Comparison of ENCODE assay signal across 25 cellular contexts in genomic region chr22:26292667-26292995, GRCh38.
DNase-seq lines count a peak whose midpoint lies in the region; ATAC-seq, FAIRE-seq and TF ChIP-seq lines count a peak whose summit lies in the region.
"Had no signal": no experiment of that assay in that cellular context is flagged by ENCODE, and none has a peak within 500 bp of the region (broad histone marks: within the 10 kb centered on the region; RNA-seq: fewer than 3 reads in every experiment).

No MANE protein-coding gene starts in this region.

- FAIRE-seq in H1 (lab: Jason Lieb, UNC) (no peak), urothelium cell line (lab: Jason Lieb, UNC) (peak; percentile 86)
- FAIRE-seq: A204.1, D721Med, G401.6, GM12891, GM19239 had no signal

- peak overlapping the region in 4 of 11 experiments; percentile 12 to 81 (median 37); a peak in 5 of 22 replicates for H3K27ac ChIP-seq in BLaER1 treated with 17β-estradiol and CSF1 and Interleukin-3, amounts not matched to agents 10 nM and 100 nM
- H3K27ac ChIP-seq in H1 (ENCODE audit: low read depth, low read length) = no peak overlapping the region
- no peak overlapping the region for H3K27ac ChIP-seq in neuronal stem cell (replicated peaks; ENCODE audit: low read length)

- peak overlapping the region in 6 of 11 experiments; percentile 7 to 80 (median 31); a peak in 8 of 22 replicates for H3K4me2 ChIP-seq in BLaER1 treated with 17β-estradiol and CSF1 and Interleukin-3, amounts not matched to agents 10 nM and 100 nM
- no peak overlapping the region for H3K4me2 ChIP-seq in H1 (ENCODE audit: insufficient read depth in 1 of 2, low read depth in 2 of 2, low read length in 2 of 2)
- no peak overlapping the region for H3K4me2 ChIP-seq in neuronal stem cell (ENCODE audit: insufficient read depth, low read length, poor library complexity, severe bottlenecking)

- no peak overlapping the region for H2AFZ ChIP-seq in H1 (ENCODE audit: low read length)
- H2AFZ ChIP-seq in neuronal stem cell (ENCODE audit: low read length) = no peak overlapping the region

- H3K9me3 ChIP-seq in BLaER1 treated with 17β-estradiol and CSF1 and Interleukin-3, amounts not matched to agents 10 nM and 100 nM (replicated peaks in 1 of 11) = no peaks in the 10 kb centered on the region
- H3K9me3 ChIP-seq in H1 (ENCODE audit: insufficient read depth in 2 of 2, low read depth in 1 of 2, low read length in 1 of 2) (no peaks in the 10 kb centered on the region), neuronal stem cell (replicated peaks in 1 of 2; ENCODE audit: control insufficient read depth in 2 of 2, insufficient read depth in 1 of 2, low read depth in 1 of 2, low read length in 2 of 2) (no peaks in the 10 kb centered on the region), Caco-2 (no peaks in the 10 kb centered on the region)
- H3K9me3 ChIP-seq: BE2C had no signal

- intact Hi-C loops in Caco-2 (cut with micrococcal nuclease; ENCODE audit: unreplicated experiment) = no loop called here

- H3K4me1 Mint-ChIP-seq in Caco-2 (ENCODE audit: low read depth, unreplicated experiment) = no peaks in the 10 kb centered on the region

- no peaks in the 10 kb centered on the region for H3K27me3 ChIP-seq in BLaER1 treated with 17β-estradiol and CSF1 and Interleukin-3, amounts not matched to agents 10 nM and 100 nM
- H3K27me3 ChIP-seq in H1 (replicated peaks in 1 of 4; ENCODE audit: control insufficient read depth in 3 of 4, extremely low read depth in 1 of 4, insufficient read depth in 3 of 4, low read length in 3 of 4) (no peaks in the 10 kb centered on the region), neuronal stem cell (ENCODE audit: control insufficient read depth in 3 of 3, insufficient read depth in 3 of 3, low read depth in 1 of 3, low read length in 3 of 3) (peaks cover 0 to 9% (median 0%) of the 10 kb centered on the region in 3 experiments), Caco-2 (replicated peaks; ENCODE audit: control insufficient read depth, insufficient read depth, low read length) (no peaks in the 10 kb centered on the region)
- H3K27me3 ChIP-seq: BE2C had no signal

- no peaks in the 10 kb centered on the region for H3K79me2 ChIP-seq in H1 (ENCODE audit: control insufficient read depth in 1 of 2, insufficient read depth in 2 of 2, low read length in 2 of 2)

- H4K20me1 ChIP-seq in BLaER1 treated with 17β-estradiol and CSF1 and Interleukin-3, amounts not matched to agents 10 nM and 100 nM = no peaks in the 10 kb centered on the region
- no peaks in the 10 kb centered on the region for H4K20me1 ChIP-seq in H1 (replicated peaks in 1 of 2; ENCODE audit: control insufficient read depth in 1 of 2, insufficient read depth in 2 of 2, low read length in 2 of 2)

- CTCF ChIA-PET in H1 (lab: Charles Lee; ENCODE audit: partially characterized antibody) = interaction anchor here (0.6 to 4.4 kb wide), 7 partner anchors 16 to 121 kb away, joined by 3 to 21 read pairs (median 5); no protein-coding TSS in a partner anchor
- CTCF ChIA-PET in Caco-2 (lab: Charles Lee) = no interaction called here

- peaks cover 20% of the 10 kb centered on the region for H3K27me3 Mint-ChIP-seq in Caco-2 (ENCODE audit: insufficient read depth, unreplicated experiment)

- TF ChIP-seq CTCF in H1 (IDR thresholded peaks at IDR 0.05; ENCODE audit: control extremely low read depth in 1 of 3, insufficient read depth in 1 of 3, low read depth in 1 of 3, low read length in 3 of 3) = no peak
- TF ChIP-seq CTCF in Caco-2 (IDR thresholded peaks at IDR 0.05; ENCODE audit: insufficient read depth in 1 of 2, low read depth in 1 of 2, low read length in 1 of 2, severe bottlenecking in 1 of 2, unreplicated experiment in 1 of 2) = no peak

- no peak for TF ChIP-seq EP300 in H1 (IDR thresholded peaks at IDR 0.05; ENCODE audit: borderline replicate concordance in 1 of 2, low read depth in 2 of 2, low read length in 2 of 2)

- DNase-seq in H1 (ENCODE audit: low read depth in 1 of 2, low spot score in 2 of 2) = no peak
- no peak for DNase-seq in neuronal stem cell (ENCODE audit: low spot score)
- no peak for DNase-seq in urothelium cell line (ENCODE audit: low spot score)
- DNase-seq in Caco-2 = no peak
- DNase-seq: 8988T; ACHN; BE2C; C1 segment of cervical spinal cord; Calu3; CD4-positive, alpha-beta memory T cell; CD4-positive, CD25-positive, alpha-beta regulatory T cell; CD8-positive, alpha-beta memory T cell; COR-L47; DMS79 treated with DMSO at 0.1 percent for 48 hours; GF-D8 had no signal

- no peak for TF ChIP-seq POLR2A in H1 (IDR thresholded peaks at IDR 0.05; ENCODE audit: control extremely low read depth in 1 of 2, low read depth in 2 of 2, low read length in 2 of 2)

- H3K79me1 ChIP-seq in H1 (ENCODE audit: low read depth, low read length) (no peaks in the 10 kb centered on the region), neuronal stem cell (ENCODE audit: low read depth, low read length) (no peaks in the 10 kb centered on the region)

- H2BK5ac ChIP-seq in H1 (ENCODE audit: low read depth, low read length) (no peak overlapping the region), neuronal stem cell (ENCODE audit: low read length) (peak overlapping the region; percentile 25)

- H4K8ac ChIP-seq in H1 (ENCODE audit: extremely low read depth, insufficient read depth, low read length) (no peak overlapping the region), neuronal stem cell (ENCODE audit: low read depth, low read length) (no peak overlapping the region)

- no peak overlapping the region for H3K4me3 Mint-ChIP-seq in Caco-2 (ENCODE audit: unreplicated experiment)
- H3K4me3 Mint-ChIP-seq: CD14-positive monocyte; CD4-positive, alpha-beta memory T cell; CD4-positive, CD25-positive, alpha-beta regulatory T cell; CD8-positive, alpha-beta memory T cell had no signal

- H3K36me3 Mint-ChIP-seq in Caco-2 (ENCODE audit: insufficient read depth, unreplicated experiment) = no peaks in the 10 kb centered on the region
- H3K36me3 Mint-ChIP-seq: CD14-positive monocyte; CD4-positive, alpha-beta memory T cell; CD4-positive, CD25-positive, alpha-beta regulatory T cell; CD8-positive, alpha-beta memory T cell had no signal

- no peak overlapping the region for H3K4ac ChIP-seq in H1 (replicated peaks; ENCODE audit: insufficient read length, low read depth, low read length)
- no peak overlapping the region for H3K4ac ChIP-seq in neuronal stem cell (ENCODE audit: low read length)

- no peak overlapping the region for H3K23ac ChIP-seq in H1 (ENCODE audit: insufficient read length)
- no peak overlapping the region for H3K23ac ChIP-seq in neuronal stem cell (ENCODE audit: low read depth, low read length, poor library complexity)

- H2AK5ac ChIP-seq in H1 (ENCODE audit: low read depth, low read length) = no peak overlapping the region
- H2AK5ac ChIP-seq in neuronal stem cell (ENCODE audit: low read depth, low read length) = no peak overlapping the region

- POLR2A ChIA-PET in H1 (lab: Charles Lee; ENCODE audit: partially characterized antibody) (no interaction called here), Caco-2 (lab: Charles Lee) (no interaction called here)

- ATAC-seq in GM21737 (IDR thresholded peaks at IDR 0.05; ENCODE audit: unreplicated experiment) (no peak), HG03045 (IDR thresholded peaks at IDR 0.05; ENCODE audit: unreplicated experiment) (no peak), GM21529 (IDR thresholded peaks at IDR 0.05; ENCODE audit: unreplicated experiment) (no peak)

- no peak overlapping the region for H2BK20ac ChIP-seq in H1 (ENCODE audit: low read length)

- H3K4me1 ChIP-seq in BLaER1 treated with 17β-estradiol and CSF1 and Interleukin-3, amounts not matched to agents 10 nM and 100 nM = peaks cover 23 to 90% (median 72%) of the 10 kb centered on the region in 10 experiments
- H3K4me1 ChIP-seq in H1 (replicated peaks in 1 of 4; ENCODE audit: control insufficient read depth in 3 of 4, insufficient read depth in 4 of 4, low read length in 3 of 4) (peaks cover 7 to 13% (median 10%) of the 10 kb centered on the region in 4 experiments; a peak in 4 of 7 replicates), neuronal stem cell (ENCODE audit: control insufficient read depth in 2 of 2, insufficient read depth in 1 of 2, low read depth in 1 of 2, low read length in 2 of 2) (no peaks in the 10 kb centered on the region), Caco-2 (no peaks in the 10 kb centered on the region)
- H3K4me1 ChIP-seq: BE2C had no signal

- H3K36me3 ChIP-seq in BLaER1 treated with 17β-estradiol and CSF1 and Interleukin-3, amounts not matched to agents 10 nM and 100 nM = no peaks in the 10 kb centered on the region
- no peaks in the 10 kb centered on the region for H3K36me3 ChIP-seq in H1 (ENCODE audit: control insufficient read depth in 2 of 4, insufficient read depth in 4 of 4, low read length in 3 of 4)
- H3K36me3 ChIP-seq in neuronal stem cell (replicated peaks in 1 of 2; ENCODE audit: control insufficient read depth in 2 of 2, insufficient read depth in 2 of 2, low read length in 2 of 2) = no peaks in the 10 kb centered on the region
- H3K36me3 ChIP-seq in Caco-2 (ENCODE audit: control insufficient read depth, insufficient read depth, low read length) = no peaks in the 10 kb centered on the region
- H3K36me3 ChIP-seq: BE2C had no signal

- H3K14ac ChIP-seq in H1 (ENCODE audit: insufficient read length) = no peak overlapping the region
- H3K14ac ChIP-seq in neuronal stem cell (ENCODE audit: low read length) = peak overlapping the region; percentile 23

- peak overlapping the region; percentile 68; the same call in 1 of the 2 replicates for H2BK12ac ChIP-seq in H1 (ENCODE audit: low read depth, low read length)
- no peak overlapping the region for H2BK12ac ChIP-seq in neuronal stem cell (ENCODE audit: low read length)

- no peak overlapping the region for H3K56ac ChIP-seq in H1 (replicated peaks; ENCODE audit: insufficient read length, low read depth, low read length)

- BruUV-seq in Caco-2 (replicated peaks; lab: Mats Ljungman, UMichigan) = no TSS peak

- H2BK120ac ChIP-seq in H1 (replicated peaks; ENCODE audit: low read depth, low read length) (no peak overlapping the region), neuronal stem cell (ENCODE audit: low read depth, low read length) (no peak overlapping the region)

- H4K91ac ChIP-seq in H1 (replicated peaks; ENCODE audit: insufficient read length, low read length) = no peak overlapping the region
- no peak overlapping the region for H4K91ac ChIP-seq in neuronal stem cell (ENCODE audit: low read depth, low read length, poor library complexity)

- no peak overlapping the region for H3K27ac Mint-ChIP-seq in Caco-2 (ENCODE audit: unreplicated experiment)
- H3K27ac Mint-ChIP-seq: CD4-positive, alpha-beta memory T cell; CD4-positive, CD25-positive, alpha-beta regulatory T cell; CD8-positive, alpha-beta memory T cell had no signal

- H3K18ac ChIP-seq in H1 (ENCODE audit: extremely low read depth, low read length) (no peak overlapping the region), neuronal stem cell (ENCODE audit: low read length) (no peak overlapping the region)

- H2BK15ac ChIP-seq in H1 (ENCODE audit: low read length) = no peak overlapping the region
- no peak overlapping the region for H2BK15ac ChIP-seq in neuronal stem cell (ENCODE audit: low read length)

- no peaks in the 10 kb centered on the region for H3K9me3 Mint-ChIP-seq in Caco-2 (ENCODE audit: unreplicated experiment)
- H3K9me3 Mint-ChIP-seq: CD4-positive, alpha-beta memory T cell; CD8-positive, alpha-beta memory T cell had no signal

- no peak overlapping the region for H4K5ac ChIP-seq in H1 (ENCODE audit: insufficient read length, low read depth, low read length)

- no peak for TF ChIP-seq RAD21 in H1 (IDR thresholded peaks at IDR 0.05 in 1 of 2, conservative IDR thresholded peaks at IDR 0.05 in 1 of 2; ENCODE audit: low read depth in 2 of 2, low read length in 2 of 2)

- H3K9ac ChIP-seq in BLaER1 treated with 17β-estradiol and CSF1 and Interleukin-3, amounts not matched to agents 10 nM and 100 nM = no peak overlapping the region
- H3K9ac ChIP-seq in H1 (replicated peaks in 1 of 4; ENCODE audit: extremely low read depth in 1 of 4, low read depth in 3 of 4, low read length in 3 of 4) = no peak overlapping the region
- no peak overlapping the region for H3K9ac ChIP-seq in neuronal stem cell (ENCODE audit: low read depth, low read length, poor library complexity)

- WGBS in H1 (ENCODE audit: extremely low coverage in 1 of 2, insufficient coverage in 1 of 2, insufficient read length in 1 of 2, insufficient replicate concordance in 2 of 2, low coverage in 1 of 2, low lambda C conversion rate in 2 of 2, missing lambda C conversion rate in 1 of 2), 2 experiments = 89% methylated on average over 13 of the region's 13 CpGs; no CpG with 5 or more reads in 1 of the 2 experiments
- no CpG with 5 or more reads among the region's 13 CpGs for WGBS in neuronal stem cell (ENCODE audit: extremely low coverage in 2 of 2, insufficient read length in 2 of 2, insufficient replicate concordance in 1 of 2), 2 donors

- H3K4me3 ChIP-seq in BLaER1 treated with 17β-estradiol and CSF1 and Interleukin-3, amounts not matched to agents 10 nM and 100 nM = no peak overlapping the region
- no peak overlapping the region for H3K4me3 ChIP-seq in H1 (ENCODE audit: extremely low read depth in 1 of 4, insufficient read depth in 2 of 4, low read depth in 3 of 4, low read length in 4 of 4)
- no peak overlapping the region for H3K4me3 ChIP-seq in neuronal stem cell (ENCODE audit: low read length in 2 of 2)
- H3K4me3 ChIP-seq in Caco-2 (ENCODE audit: low read depth, low read length) = no peak overlapping the region

- peaks cover 2% of the 10 kb centered on the region; the same call in 1 of the 2 replicates for H3K23me2 ChIP-seq in H1 (ENCODE audit: low read depth, low read length)

Comparison
In these comparisons a context has a peak if more than half of its experiments do, and no peak if none do; other contexts are left out.
1. H3K4me2 ChIP-seq: peak in BLaER1 treated with 17β-estradiol and CSF1 and Interleukin-3, amounts not matched to agents 10 nM and 100 nM (6 of 11); none in H1 (0 of 2) and neuronal stem cell (single experiment).